ENCODE assay signal across 9 cellular contexts in the genomic region with DNA sequence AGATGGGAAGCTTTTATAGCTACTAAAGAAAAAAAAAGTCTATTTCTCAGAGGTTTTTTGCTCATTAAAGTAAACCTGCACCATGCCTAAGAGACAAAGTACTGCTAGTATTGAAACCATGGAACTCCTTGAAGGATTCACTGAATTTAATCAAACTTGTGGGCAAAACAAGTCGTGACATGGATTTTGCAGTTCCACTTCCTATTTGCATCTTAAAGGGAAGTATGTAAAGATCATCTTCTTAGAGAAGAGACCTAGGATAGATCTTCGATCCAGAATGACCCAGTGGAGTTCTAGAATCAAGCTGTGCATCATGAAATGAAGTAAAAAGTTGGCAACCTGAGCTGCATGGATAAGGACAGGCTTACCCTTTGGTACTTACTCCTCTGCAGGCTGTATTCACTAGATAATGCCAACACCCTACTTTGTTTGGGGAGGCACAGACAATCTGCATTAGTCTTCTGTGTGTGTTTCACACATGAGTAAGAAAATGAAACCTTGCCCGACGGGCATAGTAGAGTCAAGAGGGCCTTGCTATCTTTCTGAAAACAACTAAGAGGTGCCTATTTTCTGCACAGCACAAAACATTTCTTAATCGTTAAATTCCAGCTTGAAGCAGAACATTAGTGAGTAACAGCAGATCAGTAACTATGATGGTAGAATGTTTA. TPM values are rescaled to one million over a fixed set of nuclear protein-coding genes. Genes with fewer than 3 reads are reported as not detected.
DNase-seq lines count a peak whose midpoint lies in the region; ATAC-seq, FAIRE-seq and TF ChIP-seq lines count a peak whose summit lies in the region.
"Had no signal": no experiment of that assay in that cellular context is flagged by ENCODE, and none has a peak within 500 bp of the region (broad histone marks: within the 10 kb centered on the region; RNA-seq: fewer than 3 reads in every experiment).

No MANE protein-coding gene starts in this region.

- no peaks in the 10 kb centered on the region for H3K36me3 ChIP-seq in lower lobe of right lung
- H3K36me3 ChIP-seq: pancreas had no signal

- H3K4me1 Mint-ChIP-seq in activated CD4-positive, alpha-beta memory T cell treated with anti-CD3 and anti-CD28 coated beads for 36 hours (ENCODE audit: low read depth) = peaks cover 47% of the 10 kb centered on the region

- peak overlapping the region; percentile 96 for H3K27ac Mint-ChIP-seq in activated CD4-positive, alpha-beta memory T cell treated with anti-CD3 and anti-CD28 coated beads for 36 hours

- H3K4me3 ChIP-seq in AG04450 (ENCODE audit: low read depth, low read length) (peak overlapping the region; percentile 66), lower lobe of right lung (peak overlapping the region; percentile 56)

- ATAC-seq in lower lobe of right lung (no peak), HG03469 (IDR thresholded peaks at IDR 0.05; ENCODE audit: unreplicated experiment) (no peak)

- intact Hi-C loops in activated CD4-positive, alpha-beta memory T cell treated with anti-CD3 and anti-CD28 coated beads for 36 hours (cut with micrococcal nuclease) = loop anchor here (1.0 to 10.0 kb wide), 3 partner anchors 11 to 692 kb away; partner anchors contain the start of genes FRMD6, GPR137C and TXNDC16
- intact Hi-C loops in lower lobe of right lung (cut with DNase I) = no loop called here

- no peaks in the 10 kb centered on the region for H3K27me3 ChIP-seq in AG04450 (ENCODE audit: control insufficient read depth, insufficient read depth, low read length)
- H3K27me3 ChIP-seq in lower lobe of right lung (ENCODE audit: low read depth) = no peaks in the 10 kb centered on the region
- H3K27me3 ChIP-seq: pancreas had no signal

- DNase-seq in AG04450 (ENCODE audit: low read depth, low spot score) (no peak), GM19239 (ENCODE audit: insufficient read length, low spot score) (no peak), lower lobe of right lung (no peak), NK-92 (lab: John Stamatoyannopoulos, UW; ENCODE audit: unreplicated experiment) (no peak)
- peak; percentile 55 for DNase-seq in activated CD4-positive, alpha-beta memory T cell treated with anti-CD3 and anti-CD28 coated beads for 36 hours
- DNase-seq in activated effector memory CD4-positive, alpha-beta T cell treated with anti-CD3 and anti-CD28 coated beads, Interleukin-2, amount 50 U/mL, for 16 hours = no peak
- no peak for DNase-seq in stimulated activated naive CD4-positive, alpha-beta T cell treated with Interleukin-2 at 50 U/mL for 16 hours (lab: John Stamatoyannopoulos, UW)
- DNase-seq: pancreas had no signal

- H3K9me3 ChIP-seq in AG04450 (ENCODE audit: control insufficient read depth, insufficient read depth, low read length) = no peaks in the 10 kb centered on the region
- H3K9me3 ChIP-seq in lower lobe of right lung = no peaks in the 10 kb centered on the region
- H3K9me3 ChIP-seq: pancreas had no signal

- H3K27me3 Mint-ChIP-seq in activated CD4-positive, alpha-beta memory T cell treated with anti-CD3 and anti-CD28 coated beads for 36 hours = no peaks in the 10 kb centered on the region

- POLR2A ChIA-PET in AG04450 (lab: Yijun Ruan, JAX) = interaction anchor here (0.7 kb wide), 1 partner anchor 596 kb away, joined by 6 read pairs; no protein-coding TSS in a partner anchor
- POLR2A ChIA-PET in activated CD4-positive, alpha-beta memory T cell treated with anti-CD3 and anti-CD28 coated beads for 36 hours (lab: Charles Lee) = interaction anchor here (0.8 to 3.6 kb wide), 8 partner anchors 7 to 52 kb away, joined by 3 to 64 read pairs (median 3); no protein-coding TSS in a partner anchor

- peaks cover 11% of the 10 kb centered on the region for H3K4me1 ChIP-seq in lower lobe of right lung

- FAIRE-seq in GM19239 (lab: Jason Lieb, UNC) = peak; percentile 86
- FAIRE-seq: pancreas had no signal

- H3K27ac ChIP-seq in AG04450 (ENCODE audit: low read depth, low read length) (no peak overlapping the region), lower lobe of right lung (no peak overlapping the region)
- H3K27ac ChIP-seq: pancreas had no signal

- peak overlapping the region; percentile 96 for H3K4me3 Mint-ChIP-seq in activated CD4-positive, alpha-beta memory T cell treated with anti-CD3 and anti-CD28 coated beads for 36 hours

- TF ChIP-seq CTCF in AG04450 (IDR thresholded peaks at IDR 0.05; ENCODE audit: low read depth, low read length) = no peak
- no peak for TF ChIP-seq CTCF in lower lobe of right lung (IDR thresholded peaks at IDR 0.05)

- H3K9me3 Mint-ChIP-seq in activated CD4-positive, alpha-beta memory T cell treated with anti-CD3 and anti-CD28 coated beads for 36 hours = no peaks in the 10 kb centered on the region

- H3K36me3 Mint-ChIP-seq in activated CD4-positive, alpha-beta memory T cell treated with anti-CD3 and anti-CD28 coated beads for 36 hours = peaks cover 12% of the 10 kb centered on the region

- CTCF ChIA-PET in AG04450 (lab: Charles Lee) = interaction anchor here (2.5 kb wide), 1 partner anchor 117 kb away, joined by 25 read pairs; no protein-coding TSS in a partner anchor
- CTCF ChIA-PET in activated CD4-positive, alpha-beta memory T cell treated with anti-CD3 and anti-CD28 coated beads for 36 hours (lab: Charles Lee) = interaction anchor here (1.7 to 3.8 kb wide), 2 partner anchors 15 to 118 kb away, joined by 4 to 26 read pairs; no protein-coding TSS in a partner anchor

RNA-seq across cellular contexts. Expression of gene GNG2, which starts 1.9 kb away (rescaled TPM):
- 59.3 and 83.9 TPM in 2 replicates for polyA plus RNA-seq in AG04450 (2011; rRNA removed)
- polyA minus RNA-seq in AG04450 (2011; rRNA and poly(A)+ RNA removed) = 38.9 and 54.9 TPM in 2 replicates
- 100 to 1,000 TPM; 146 TPM for total RNA-seq in activated CD4-positive, alpha-beta memory T cell treated with anti-CD3 and anti-CD28 coated beads for 36 hours
- 23.8 TPM for total RNA-seq in lower lobe of right lung
